In the genomic region with DNA sequence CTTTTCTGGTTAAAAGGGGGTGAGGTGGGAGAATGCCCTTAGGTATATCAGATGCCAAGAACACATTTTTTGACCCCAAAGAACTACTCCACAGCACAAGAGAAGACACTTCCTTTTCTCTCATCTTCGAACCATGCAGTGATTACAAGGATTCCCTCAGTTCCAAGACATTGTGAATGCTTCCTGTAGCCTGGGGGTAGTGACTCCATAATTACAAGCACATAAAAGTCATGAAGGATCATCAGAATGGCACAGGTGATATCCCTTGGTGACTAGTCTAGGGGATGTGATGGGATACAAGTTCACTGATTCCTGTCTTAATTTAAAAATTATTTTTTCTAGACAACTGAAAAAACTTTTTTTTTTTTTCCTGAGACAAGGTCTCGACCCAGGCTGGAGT, we compare ENCODE assay signal across 20 cellular contexts.
DNase-seq lines count a peak whose midpoint lies in the region; ATAC-seq and TF ChIP-seq lines count a peak whose summit lies in the region.
"Had no signal": no experiment of that assay in that cellular context is flagged by ENCODE, and none has a peak within 500 bp of the region (broad histone marks: within the 10 kb centered on the region; RNA-seq: fewer than 3 reads in every experiment).

No MANE protein-coding gene starts in this region.

- H3K27me3 ChIP-seq in PC-3 (ENCODE audit: low read length) (no peaks in the 10 kb centered on the region), foreskin keratinocyte (no peaks in the 10 kb centered on the region)
- H3K27me3 ChIP-seq: BE2C had no signal

- H3K36me3 ChIP-seq in PC-3 (ENCODE audit: low read depth, low read length) (no peaks in the 10 kb centered on the region; the same call in 1 of the 2 replicates), SK-N-MC (ENCODE audit: insufficient read depth, low read length) (peaks cover 97% of the 10 kb centered on the region)

- H3K9me3 ChIP-seq in PC-3 (ENCODE audit: low read length) (no peaks in the 10 kb centered on the region), SK-N-MC (ENCODE audit: low read depth, low read length) (no peaks in the 10 kb centered on the region)
- H3K9me3 ChIP-seq: BE2C had no signal

- DNase-seq in PC-3 (peak; percentile 40), SK-N-MC (ENCODE audit: low read depth, low spot score) (no peak), foreskin keratinocyte (peak; percentile 18 to 68), Right ventricle myocardium superior (no peak), NCI-H1417 (lab: John Stamatoyannopoulos, UW) (no peak), HuH-7.5 (ENCODE audit: low spot score) (no peak)
- DNase-seq: ACHN; BE2C; C1 segment of cervical spinal cord; CD4-positive, CD25-positive, alpha-beta regulatory T cell; CD8-positive, alpha-beta memory T cell; COR-L47; DMS 273 treated with DMSO at 0.1 percent for 48 hours; DMS53; DND-41; EL; GDM1; HCEC 1CT had no signal

- intact Hi-C loops in PC-3 (cut with micrococcal nuclease), result no loop called here
- intact Hi-C loops in Right ventricle myocardium superior (cut with DNase I), result no loop called here

- H3K4me2 ChIP-seq in PC-3 (ENCODE audit: low read length), result no peak overlapping the region
- H3K4me2 ChIP-seq: GM23338 had no signal

- POLR2A ChIA-PET in PC-3 (lab: Charles Lee; ENCODE audit: unreplicated experiment), result no interaction called here

- H3K4me1 ChIP-seq in PC-3 (ENCODE audit: insufficient read depth, low read length) (no peaks in the 10 kb centered on the region), foreskin keratinocyte (peaks cover 5% of the 10 kb centered on the region)
- H3K4me1 ChIP-seq: BE2C had no signal

- H3K9ac ChIP-seq in PC-3 (ENCODE audit: low read length) (no peak overlapping the region), SK-N-MC (ENCODE audit: insufficient read length) (no peak overlapping the region)

- no peak overlapping the region for H3K27ac ChIP-seq in PC-3 (ENCODE audit: low read length)
- peak overlapping the region; percentile 55 for H3K27ac ChIP-seq in SK-N-MC
- H3K27ac ChIP-seq in foreskin keratinocyte, result no peak overlapping the region

- H3K79me2 ChIP-seq in PC-3 (ENCODE audit: low read length), result no peaks in the 10 kb centered on the region

- H4K20me1 ChIP-seq in PC-3 (ENCODE audit: low read length), result no peaks in the 10 kb centered on the region

- H3K9me2 ChIP-seq in PC-3 (replicated peaks; ENCODE audit: low read length), result no peaks in the 10 kb centered on the region

- H2AFZ ChIP-seq in PC-3 (ENCODE audit: low read length), result no peak overlapping the region
- H2AFZ ChIP-seq: GM23338 had no signal

- no peaks in the 10 kb centered on the region for H3F3A ChIP-seq in PC-3 (ENCODE audit: low read length, unreplicated experiment)

- no peak for TF ChIP-seq CTCF in PC-3 (conservative IDR thresholded peaks at IDR 0.05; ENCODE audit: low read depth, low read length)
- no peak for TF ChIP-seq CTCF in foreskin keratinocyte (conservative IDR thresholded peaks at IDR 0.05)

- ATAC-seq in PC-3 (0 out of 2 replicates have a peak, but pooled peaks have one; percentile 29), foreskin keratinocyte (peak; percentile 92), Right ventricle myocardium superior (ENCODE audit: poor library complexity) (no peak)
- ATAC-seq: GM23338, HepG2 had no signal

- no TSS peak for BruUV-seq in PC-3 (replicated peaks; lab: Mats Ljungman, UMichigan)

- CTCF ChIA-PET in PC-3 (lab: Charles Lee), result no interaction called here

- H3K4me3 ChIP-seq in PC-3 (ENCODE audit: low read length) (no peak overlapping the region), SK-N-MC (no peak overlapping the region)
- H3K4me3 ChIP-seq: GM23338 had no signal

Comparison
In these comparisons a context has a peak if more than half of its experiments do, and no peak if none do; other contexts are left out.
1. DNase-seq: peak in PC-3 (single experiment) and foreskin keratinocyte (2 of 2); none in SK-N-MC (single experiment), Right ventricle myocardium superior (single experiment), NCI-H1417 (0 of 3) and HuH-7.5 (single experiment).